8 cellular contexts compared by ENCODE assay signal in the genomic region with DNA sequence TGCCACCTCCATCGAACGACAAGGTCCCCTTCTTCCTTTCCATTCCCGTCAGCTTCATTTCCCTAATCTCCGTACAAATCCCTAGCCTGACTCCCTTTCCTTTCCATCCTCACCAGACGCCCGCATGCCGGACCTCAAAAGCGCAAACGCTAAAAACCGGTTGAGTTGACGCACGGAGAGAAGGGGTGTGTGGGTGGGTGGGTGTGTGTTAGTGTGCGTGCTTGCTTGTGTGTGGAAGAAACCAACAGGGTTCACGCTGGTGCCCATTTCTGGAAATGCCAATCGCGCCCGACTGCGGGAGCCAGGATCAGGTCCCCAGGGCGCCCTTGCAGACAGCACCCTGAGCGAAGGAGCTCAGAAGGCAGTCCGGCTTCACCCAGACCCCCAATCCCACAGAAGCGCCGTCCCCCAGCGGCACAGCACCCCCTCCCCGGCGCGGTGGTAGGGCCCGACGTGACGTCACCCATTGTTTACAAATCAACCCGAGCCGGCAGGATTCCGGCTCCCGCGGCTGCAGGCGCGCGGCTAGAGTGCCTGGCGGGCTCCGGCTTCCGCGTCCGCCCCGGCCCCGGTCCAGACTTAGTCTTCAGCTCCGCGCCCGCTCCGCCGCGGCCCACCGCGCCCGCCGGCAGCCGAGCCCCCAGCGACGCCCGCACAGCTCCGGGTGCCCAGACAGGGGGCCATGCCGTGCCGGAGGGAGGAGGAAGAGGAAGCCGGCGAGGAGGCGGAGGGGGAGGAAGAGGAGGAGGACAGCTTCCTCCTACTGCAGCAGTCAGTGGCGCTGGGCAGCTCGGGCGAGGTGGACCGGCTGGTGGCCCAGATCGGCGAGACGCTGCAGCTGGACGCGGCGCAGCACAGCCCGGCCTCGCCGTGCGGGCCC. TPM values are rescaled to one million over a fixed set of nuclear protein-coding genes. Genes with fewer than 3 reads are reported as not detected.
DNase-seq lines count a peak whose midpoint lies in the region; ATAC-seq and TF ChIP-seq lines count a peak whose summit lies in the region.

A gene with protein sequence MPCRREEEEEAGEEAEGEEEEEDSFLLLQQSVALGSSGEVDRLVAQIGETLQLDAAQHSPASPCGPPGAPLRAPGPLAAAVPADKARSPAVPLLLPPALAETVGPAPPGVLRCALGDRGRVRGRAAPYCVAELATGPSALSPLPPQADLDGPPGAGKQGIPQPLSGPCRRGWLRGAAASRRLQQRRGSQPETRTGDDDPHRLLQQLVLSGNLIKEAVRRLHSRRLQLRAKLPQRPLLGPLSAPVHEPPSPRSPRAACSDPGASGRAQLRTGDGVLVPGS (plus strand): TSS at position 500 of the 880 bp plus-strand sequence. CDS start 183 bp downstream, at position 683.

- H3K4me2 ChIP-seq in BLaER1 treated with 17β-estradiol and CSF1 and Interleukin-3, amounts not matched to agents 10 nM and 100 nM: peak within 1 kb of the TSS; percentile 71 to 99 (median 95)

- peaks cover 2% of the 10 kb centered on the region for H3K27me3 Mint-ChIP-seq in activated CD8-positive, alpha-beta T cell treated with anti-CD3 and anti-CD28 coated beads for 36 hours

- POLR2A ChIA-PET in activated CD8-positive, alpha-beta T cell treated with anti-CD3 and anti-CD28 coated beads for 36 hours (lab: Charles Lee): interaction anchor here (0.6 to 2.6 kb wide), 11 partner anchors 9 to 732 kb away, joined by 3 to 82 read pairs (median 4); a partner anchor contains a TSS

- H3K27me3 ChIP-seq in BLaER1 treated with 17β-estradiol and CSF1 and Interleukin-3, amounts not matched to agents 10 nM and 100 nM: peaks cover 0 to 7% (median 0%) of the 10 kb centered on the region in 11 experiments; a peak in 2 of 22 replicates
- peaks cover 44% of the 10 kb centered on the region for H3K27me3 ChIP-seq in ectodermal cell (ENCODE audit: control insufficient read depth, insufficient read depth, low read length, poor library complexity, severe bottlenecking)

- H3K36me3 ChIP-seq in BLaER1 treated with 17β-estradiol and CSF1 and Interleukin-3, amounts not matched to agents 10 nM and 100 nM: peaks cover 0 to 30% (median 9%) of the 10 kb centered on the region in 11 experiments; a peak in 11 of 22 replicates
- H3K36me3 ChIP-seq in ectodermal cell (ENCODE audit: control insufficient read depth, insufficient read depth, low read length): no peaks in the 10 kb centered on the region

- peak within 1 kb of the TSS; percentile 82 to 100 (median 96) for H3K4me3 ChIP-seq in BLaER1 treated with 17β-estradiol and CSF1 and Interleukin-3, amounts not matched to agents 10 nM and 100 nM
- peak within 1 kb of the TSS; percentile 75 for H3K4me3 ChIP-seq in ectodermal cell (ENCODE audit: insufficient read depth, low read depth, low read length)

- intact Hi-C loops in activated CD8-positive, alpha-beta T cell treated with anti-CD3 and anti-CD28 coated beads for 36 hours (cut with micrococcal nuclease): no loop called here

- peaks cover 21% of the 10 kb centered on the region for H3K4me1 Mint-ChIP-seq in activated CD8-positive, alpha-beta T cell treated with anti-CD3 and anti-CD28 coated beads for 36 hours (ENCODE audit: low read depth)

- peak within 1 kb of the TSS; percentile 96 to 100 (median 99) for H3K9ac ChIP-seq in BLaER1 treated with 17β-estradiol and CSF1 and Interleukin-3, amounts not matched to agents 10 nM and 100 nM

- H3K27ac Mint-ChIP-seq in activated CD8-positive, alpha-beta T cell treated with anti-CD3 and anti-CD28 coated beads for 36 hours: peak within 1 kb of the TSS; percentile 99

- no peak for TF ChIP-seq CTCF in activated CD8-positive, alpha-beta T cell treated with anti-CD3 and anti-CD28 coated beads for 36 hours (IDR thresholded peaks at IDR 0.05)

- H3K4me3 Mint-ChIP-seq in activated CD8-positive, alpha-beta T cell treated with anti-CD3 and anti-CD28 coated beads for 36 hours: peak within 1 kb of the TSS; percentile 83

- DNase-seq in GM19238 (ENCODE audit: insufficient read length, low spot score) (peak; percentile 74), NCI-H774 (lab: John Stamatoyannopoulos, UW) (peak; percentile 43), medulla oblongata (ENCODE audit: extremely low spot score) (peak; percentile 89)
- DNase-seq in activated CD8-positive, alpha-beta T cell treated with anti-CD3 and anti-CD28 coated beads for 36 hours: peak; percentile 91
- DNase-seq in stimulated activated CD4-positive, alpha-beta T cell treated with anti-CD3 and anti-CD28 coated beads, TNF-alpha, amount 100 ng/mL, for 4 hours (ENCODE audit: low read depth in 3 of 3): peak; percentile 77 to 85 (median 79)

- WGBS in ectodermal cell, 2 experiments: 0% methylated on average over 79 of the region's 79 CpGs

- ATAC-seq in HG03439 (IDR thresholded peaks at IDR 0.05; ENCODE audit: unreplicated experiment): peak; percentile 88
- peak; percentile 70 for ATAC-seq in activated CD8-positive, alpha-beta T cell treated with anti-CD3 and anti-CD28 coated beads for 36 hours

- H3K4me1 ChIP-seq in BLaER1 treated with 17β-estradiol and CSF1 and Interleukin-3, amounts not matched to agents 10 nM and 100 nM: peaks cover 36 to 70% (median 48%) of the 10 kb centered on the region in 10 experiments
- peaks cover 12% of the 10 kb centered on the region for H3K4me1 ChIP-seq in ectodermal cell (ENCODE audit: control insufficient read depth, insufficient read depth, low read length)

- no peaks in the 10 kb centered on the region for H3K9me3 Mint-ChIP-seq in activated CD8-positive, alpha-beta T cell treated with anti-CD3 and anti-CD28 coated beads for 36 hours

- no peaks in the 10 kb centered on the region for H3K9me3 ChIP-seq in BLaER1 treated with 17β-estradiol and CSF1 and Interleukin-3, amounts not matched to agents 10 nM and 100 nM (replicated peaks in 1 of 11)
- H3K9me3 ChIP-seq in ectodermal cell (ENCODE audit: control insufficient read depth, low read length): no peaks in the 10 kb centered on the region

- no peaks in the 10 kb centered on the region for H3K36me3 Mint-ChIP-seq in activated CD8-positive, alpha-beta T cell treated with anti-CD3 and anti-CD28 coated beads for 36 hours (ENCODE audit: low read depth)

- H3K27ac ChIP-seq in BLaER1 treated with 17β-estradiol and CSF1 and Interleukin-3, amounts not matched to agents 10 nM and 100 nM: peak within 1 kb of the TSS; percentile 98 to 100 (median 100)
- H3K27ac ChIP-seq in ectodermal cell (ENCODE audit: insufficient read depth, low read depth, low read length, poor library complexity, severe bottlenecking): peak within 1 kb of the TSS; percentile 99

- CTCF ChIA-PET in activated CD8-positive, alpha-beta T cell treated with anti-CD3 and anti-CD28 coated beads for 36 hours (lab: Charles Lee): interaction anchor here (0.8 to 3.5 kb wide), 5 partner anchors 12 to 282 kb away, joined by 3 to 38 read pairs (median 4); a partner anchor contains a TSS

- H4K20me1 ChIP-seq in BLaER1 treated with 17β-estradiol and CSF1 and Interleukin-3, amounts not matched to agents 10 nM and 100 nM: peaks cover 6 to 42% (median 22%) of the 10 kb centered on the region in 11 experiments; a peak in 15 of 22 replicates

RNA-seq across cellular contexts. Expression of the gene that starts here (rescaled TPM):
- total RNA-seq in activated CD8-positive, alpha-beta T cell treated with anti-CD3 and anti-CD28 coated beads for 36 hours: 1 to 10 TPM; 3.0 to 3.2 TPM
- polyA plus RNA-seq in ectodermal cell (2013, experiment 1 of 4): 3.9 TPM
- polyA plus RNA-seq in ectodermal cell (2013, experiment 2 of 4): 4.7 TPM
- polyA plus RNA-seq in ectodermal cell (2013, experiment 3 of 4): 3.5 TPM
- polyA plus RNA-seq in ectodermal cell (2013, experiment 4 of 4): 4.1 TPM

Comparison
In these comparisons a context has a peak if more than half of its experiments do, and no peak if none do; other contexts are left out.
1. Peak in every context shown above with its lines: DNase-seq, ATAC-seq, H3K4me3 ChIP-seq and H3K27ac ChIP-seq.